1 cellular context compared by ENCODE assay signal in genomic region chrX:27809460-27809859, GRCh38. TPM values are rescaled to one million over a fixed set of nuclear protein-coding genes. Genes with fewer than 3 reads are reported as not detected.
"Had no signal": no experiment of that assay in that cellular context is flagged by ENCODE, and none has a peak within 500 bp of the region (broad histone marks: within the 10 kb centered on the region; RNA-seq: fewer than 3 reads in every experiment).

No MANE protein-coding gene starts in this region.

RNA-seq across cellular contexts. Expression of gene MAGEB10, which starts 1.7 kb away (rescaled TPM):
- total RNA-seq: G401 had no signal
